Comparison of ENCODE assay signal across 12 cellular contexts in the genomic region with DNA sequence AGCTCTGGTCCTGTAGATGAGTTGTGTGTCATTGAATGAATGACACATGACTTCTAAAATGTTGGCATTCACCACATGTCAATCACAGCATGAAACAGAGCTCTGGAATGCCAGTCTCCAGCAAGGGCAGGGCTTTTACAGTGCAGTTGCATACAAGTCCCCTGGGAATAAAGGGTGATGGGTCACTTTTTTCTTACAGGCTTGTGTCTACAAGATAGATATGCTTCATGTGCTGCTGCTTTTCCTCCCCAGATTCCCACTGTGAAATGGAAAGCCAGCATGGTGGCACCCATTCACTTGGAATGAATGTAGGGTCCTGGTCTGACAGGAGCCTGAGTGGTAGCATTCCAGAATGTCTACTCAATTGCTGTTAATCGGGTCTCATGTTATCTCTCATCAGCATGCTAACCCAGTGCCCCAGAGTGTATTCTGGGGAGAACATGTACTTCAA.
DNase-seq lines count a peak whose midpoint lies in the region; ATAC-seq and TF ChIP-seq lines count a peak whose summit lies in the region.
"Had no signal": no experiment of that assay in that cellular context is flagged by ENCODE, and none has a peak within 500 bp of the region (broad histone marks: within the 10 kb centered on the region; RNA-seq: fewer than 3 reads in every experiment).

No MANE protein-coding gene starts in this region.

- H4K20me1 ChIP-seq in smooth muscle cell (ENCODE audit: low read depth), result no peaks in the 10 kb centered on the region

- H3F3A ChIP-seq in smooth muscle cell (ENCODE audit: low read depth), result no peaks in the 10 kb centered on the region

- H3K9me3 ChIP-seq in smooth muscle cell (replicated peaks; ENCODE audit: low read depth), result no peaks in the 10 kb centered on the region
- no peaks in the 10 kb centered on the region for H3K9me3 ChIP-seq in right cardiac atrium (ENCODE audit: control insufficient read depth, low read length)
- H3K9me3 ChIP-seq: gastrocnemius medialis, upper lobe of left lung had no signal

- ATAC-seq in SK-N-SH treated with all-trans-retinoic acid at 6 μM for 48 hours, result peak; percentile 71
- no peak for ATAC-seq in right cardiac atrium
- ATAC-seq in Right ventricle myocardium inferior, result no peak
- ATAC-seq in GM21381 (IDR thresholded peaks at IDR 0.05; ENCODE audit: unreplicated experiment), result no peak
- ATAC-seq: gastrocnemius medialis had no signal

- peak; percentile 16 for DNase-seq in HK-2 (ENCODE audit: unreplicated experiment)
- DNase-seq in fibroblast of pulmonary artery (ENCODE audit: low read depth), result peak; percentile 43
- DNase-seq in smooth muscle cell (lab: John Stamatoyannopoulos, UW; ENCODE audit: unreplicated experiment), result no peak
- DNase-seq in right cardiac atrium, result no peak
- DNase-seq in Right ventricle myocardium inferior (ENCODE audit: missing footprints), result no peak
- DNase-seq in superior temporal gyrus (ENCODE audit: extremely low spot score), result no peak
- DNase-seq: gastrocnemius medialis, H7, upper lobe of left lung had no signal

- WGBS in smooth muscle cell (ENCODE audit: low lambda C conversion rate), result 4% methylated on average over 1 of the region's 1 CpG
- WGBS in right cardiac atrium, result 55% methylated on average over 1 of the region's 1 CpG

- no peak overlapping the region for H2AFZ ChIP-seq in smooth muscle cell (ENCODE audit: low read depth)

- H3K27ac ChIP-seq in smooth muscle cell (ENCODE audit: low read depth), result peak overlapping the region; percentile 76
- H3K27ac ChIP-seq in right cardiac atrium (ENCODE audit: low read length), result no peak overlapping the region
- H3K27ac ChIP-seq: gastrocnemius medialis, upper lobe of left lung had no signal

- H3K9ac ChIP-seq in smooth muscle cell (ENCODE audit: low read depth), result no peak overlapping the region

- H3K4me1 ChIP-seq in smooth muscle cell (ENCODE audit: low read depth) (peaks cover 16% of the 10 kb centered on the region), right cardiac atrium (ENCODE audit: control insufficient read depth, insufficient read depth, low read length) (no peaks in the 10 kb centered on the region)
- H3K4me1 ChIP-seq: gastrocnemius medialis, upper lobe of left lung had no signal

- H3K36me3 ChIP-seq in smooth muscle cell (ENCODE audit: low read depth), result no peaks in the 10 kb centered on the region
- H3K36me3 ChIP-seq: gastrocnemius medialis, upper lobe of left lung had no signal

- no peak overlapping the region for H3K4me3 ChIP-seq in fibroblast of pulmonary artery (replicated peaks; ENCODE audit: low read depth, low read length)
- no peak overlapping the region for H3K4me3 ChIP-seq in smooth muscle cell
- no peak overlapping the region for H3K4me3 ChIP-seq in right cardiac atrium (ENCODE audit: low read length)
- H3K4me3 ChIP-seq: gastrocnemius medialis, lung, upper lobe of left lung had no signal

- H3K4me2 ChIP-seq in smooth muscle cell, result peak overlapping the region; percentile 30

- no peaks in the 10 kb centered on the region for H3K79me2 ChIP-seq in smooth muscle cell (ENCODE audit: low read depth)

- TF ChIP-seq CTCF in fibroblast of pulmonary artery (IDR thresholded peaks at IDR 0.05; ENCODE audit: low read length, missing control alignments) (no peak), smooth muscle cell (IDR thresholded peaks at IDR 0.05; ENCODE audit: borderline replicate concordance, insufficient read depth, poor library complexity, severe bottlenecking) (no peak)

- intact Hi-C loops in right cardiac atrium (cut with DNase I), result no loop called here
- intact Hi-C loops in Right ventricle myocardium inferior (cut with DNase I), result no loop called here

- H3K27me3 ChIP-seq in smooth muscle cell (ENCODE audit: low read depth) (no peaks in the 10 kb centered on the region), right cardiac atrium (ENCODE audit: control insufficient read depth, insufficient read depth) (no peaks in the 10 kb centered on the region)
- H3K27me3 ChIP-seq: gastrocnemius medialis, upper lobe of left lung had no signal

TF ChIP-seq in SK-N-SH treated with all-trans-retinoic acid at 6 μM for 48 hours, 23 proteins besides CTCF, POLR2A, EP300 and RAD21 (continues in another document):
- TF ChIP-seq SNAI2 (CRISPR knock-in tag; IDR thresholded peaks at IDR 0.05) (no peak), ZNF70 (CRISPR knock-in tag; IDR thresholded peaks at IDR 0.05) (no peak), ARNTL (CRISPR knock-in tag; IDR thresholded peaks at IDR 0.05; ENCODE audit: borderline replicate concordance, low read depth) (no peak), PPARA (CRISPR knock-in tag; IDR thresholded peaks at IDR 0.05; ENCODE audit: borderline replicate concordance) (no peak), ZFP3 (CRISPR knock-in tag; IDR thresholded peaks at IDR 0.05) (no peak), OSR1 (CRISPR knock-in tag; IDR thresholded peaks at IDR 0.05) (no peak), ZC3H10 (CRISPR knock-in tag; IDR thresholded peaks at IDR 0.05) (no peak), RARB (CRISPR knock-in tag; IDR thresholded peaks at IDR 0.05) (no peak), CSDC2 (CRISPR knock-in tag; IDR thresholded peaks at IDR 0.05) (no peak), ESRRG (CRISPR knock-in tag; IDR thresholded peaks at IDR 0.05) (no peak), BACH2 (CRISPR knock-in tag; IDR thresholded peaks at IDR 0.05; ENCODE audit: borderline replicate concordance) (no peak), TCF4 (CRISPR knock-in tag; IDR thresholded peaks at IDR 0.05; ENCODE audit: borderline replicate concordance) (no peak), ZNF565 (CRISPR knock-in tag; conservative IDR thresholded peaks at IDR 0.05; ENCODE audit: low read depth) (no peak), ISL1 (CRISPR knock-in tag; IDR thresholded peaks at IDR 0.05) (no peak)
- TF ChIP-seq, protein P1, sequence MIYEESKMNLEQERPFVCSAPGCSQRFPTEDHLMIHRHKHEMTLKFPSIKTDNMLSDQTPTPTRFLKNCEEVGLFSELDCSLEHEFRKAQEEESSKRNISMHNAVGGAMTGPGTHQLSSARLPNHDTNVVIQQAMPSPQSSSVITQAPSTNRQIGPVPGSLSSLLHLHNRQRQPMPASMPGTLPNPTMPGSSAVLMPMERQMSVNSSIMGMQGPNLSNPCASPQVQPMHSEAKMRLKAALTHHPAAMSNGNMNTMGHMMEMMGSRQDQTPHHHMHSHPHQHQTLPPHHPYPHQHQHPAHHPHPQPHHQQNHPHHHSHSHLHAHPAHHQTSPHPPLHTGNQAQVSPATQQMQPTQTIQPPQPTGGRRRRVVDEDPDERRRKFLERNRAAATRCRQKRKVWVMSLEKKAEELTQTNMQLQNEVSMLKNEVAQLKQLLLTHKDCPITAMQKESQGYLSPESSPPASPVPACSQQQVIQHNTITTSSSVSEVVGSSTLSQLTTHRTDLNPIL (CRISPR knock-in tag; IDR thresholded peaks at IDR 0.05; ENCODE audit: low read depth), result no peak
- TF ChIP-seq, protein P2, sequence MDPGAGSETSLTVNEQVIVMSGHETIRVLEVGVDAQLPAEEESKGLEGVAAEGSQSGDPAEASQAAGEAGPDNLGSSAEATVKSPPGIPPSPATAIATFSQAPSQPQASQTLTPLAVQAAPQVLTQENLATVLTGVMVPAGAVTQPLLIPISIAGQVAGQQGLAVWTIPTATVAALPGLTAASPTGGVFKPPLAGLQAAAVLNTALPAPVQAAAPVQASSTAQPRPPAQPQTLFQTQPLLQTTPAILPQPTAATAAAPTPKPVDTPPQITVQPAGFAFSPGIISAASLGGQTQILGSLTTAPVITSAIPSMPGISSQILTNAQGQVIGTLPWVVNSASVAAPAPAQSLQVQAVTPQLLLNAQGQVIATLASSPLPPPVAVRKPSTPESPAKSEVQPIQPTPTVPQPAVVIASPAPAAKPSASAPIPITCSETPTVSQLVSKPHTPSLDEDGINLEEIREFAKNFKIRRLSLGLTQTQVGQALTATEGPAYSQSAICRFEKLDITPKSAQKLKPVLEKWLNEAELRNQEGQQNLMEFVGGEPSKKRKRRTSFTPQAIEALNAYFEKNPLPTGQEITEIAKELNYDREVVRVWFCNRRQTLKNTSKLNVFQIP (CRISPR knock-in tag; IDR thresholded peaks at IDR 0.05; ENCODE audit: borderline replicate concordance, low read depth), result no peak
- TF ChIP-seq, protein P3, sequence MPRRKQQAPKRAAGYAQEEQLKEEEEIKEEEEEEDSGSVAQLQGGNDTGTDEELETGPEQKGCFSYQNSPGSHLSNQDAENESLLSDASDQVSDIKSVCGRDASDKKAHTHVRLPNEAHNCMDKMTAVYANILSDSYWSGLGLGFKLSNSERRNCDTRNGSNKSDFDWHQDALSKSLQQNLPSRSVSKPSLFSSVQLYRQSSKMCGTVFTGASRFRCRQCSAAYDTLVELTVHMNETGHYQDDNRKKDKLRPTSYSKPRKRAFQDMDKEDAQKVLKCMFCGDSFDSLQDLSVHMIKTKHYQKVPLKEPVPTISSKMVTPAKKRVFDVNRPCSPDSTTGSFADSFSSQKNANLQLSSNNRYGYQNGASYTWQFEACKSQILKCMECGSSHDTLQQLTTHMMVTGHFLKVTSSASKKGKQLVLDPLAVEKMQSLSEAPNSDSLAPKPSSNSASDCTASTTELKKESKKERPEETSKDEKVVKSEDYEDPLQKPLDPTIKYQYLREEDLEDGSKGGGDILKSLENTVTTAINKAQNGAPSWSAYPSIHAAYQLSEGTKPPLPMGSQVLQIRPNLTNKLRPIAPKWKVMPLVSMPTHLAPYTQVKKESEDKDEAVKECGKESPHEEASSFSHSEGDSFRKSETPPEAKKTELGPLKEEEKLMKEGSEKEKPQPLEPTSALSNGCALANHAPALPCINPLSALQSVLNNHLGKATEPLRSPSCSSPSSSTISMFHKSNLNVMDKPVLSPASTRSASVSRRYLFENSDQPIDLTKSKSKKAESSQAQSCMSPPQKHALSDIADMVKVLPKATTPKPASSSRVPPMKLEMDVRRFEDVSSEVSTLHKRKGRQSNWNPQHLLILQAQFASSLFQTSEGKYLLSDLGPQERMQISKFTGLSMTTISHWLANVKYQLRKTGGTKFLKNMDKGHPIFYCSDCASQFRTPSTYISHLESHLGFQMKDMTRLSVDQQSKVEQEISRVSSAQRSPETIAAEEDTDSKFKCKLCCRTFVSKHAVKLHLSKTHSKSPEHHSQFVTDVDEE (CRISPR knock-in tag; IDR thresholded peaks at IDR 0.05), result no peak

Comparison
In these comparisons a context has a peak if more than half of its experiments do, and no peak if none do; other contexts are left out.
1. DNase-seq: peak in HK-2 (single experiment) and fibroblast of pulmonary artery (single experiment); none in smooth muscle cell (single experiment), right cardiac atrium (0 of 3), Right ventricle myocardium inferior (single experiment) and superior temporal gyrus (single experiment).